8 cellular contexts compared by ENCODE assay signal in the genomic region with DNA sequence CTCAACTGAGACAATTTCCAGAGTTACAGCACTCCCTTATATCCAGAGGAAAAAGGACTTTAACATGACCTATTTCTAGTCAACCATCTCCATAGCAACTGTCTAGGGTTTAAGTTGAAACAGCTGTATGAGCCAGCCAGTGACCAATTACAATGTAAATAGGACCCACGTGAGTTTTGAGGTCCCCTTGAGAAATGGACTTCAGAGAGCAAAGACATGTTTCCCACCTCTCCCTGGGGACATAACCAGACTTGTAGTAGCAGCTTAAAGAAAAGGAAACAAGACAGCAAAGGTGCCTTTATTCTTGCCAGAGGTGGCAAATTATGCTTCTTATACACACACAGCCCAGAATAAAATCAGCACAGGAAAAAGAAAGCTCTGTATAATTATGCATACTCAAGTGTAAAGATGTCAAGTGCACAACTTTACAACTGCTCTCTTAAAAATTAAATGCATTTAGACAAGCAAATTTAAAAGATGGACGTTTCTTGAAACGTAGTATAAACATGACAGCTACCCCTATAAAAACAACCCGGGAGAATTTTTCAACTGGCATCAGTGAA. TPM values are rescaled to one million over a fixed set of nuclear protein-coding genes. Genes with fewer than 3 reads are reported as not detected.
DNase-seq lines count a peak whose midpoint lies in the region; ATAC-seq lines count a peak whose summit lies in the region.

No MANE protein-coding gene starts in this region.

- H3K9me3 Mint-ChIP-seq in activated T-cell treated with anti-CD3 and anti-CD28 coated beads, Interleukin-2, amount 50 U/mL, for 72 hours: peaks cover 6 to 8% of the 10 kb centered on the region in 2 donors
- H3K9me3 Mint-ChIP-seq in activated T-cell treated with anti-CD3 and anti-CD28 coated beads, Interleukin-2, amount 50 U/mL, for 4 hours: no peaks in the 10 kb centered on the region

- DNase-seq in activated T-cell treated with anti-CD3 and anti-CD28 coated beads, Interleukin-2, amount 50 U/mL, for 72 hours: no peak
- DNase-seq in activated T-cell treated with anti-CD3 and anti-CD28 coated beads, Interleukin-2, amount 50 U/mL, for 4 hours: no peak
- peak; percentile 84 for DNase-seq in RKO (ENCODE audit: low spot score)
- peak; percentile 31 for DNase-seq in kidney glomerular epithelial cell (lab: John Stamatoyannopoulos, UW)
- no peak for DNase-seq in HPDE6-E6E7 (ENCODE audit: extremely low spot score)
- DNase-seq in T-helper 9 cell: no peak
- DNase-seq in activated CD8-positive, alpha-beta memory T cell treated with anti-CD3 and anti-CD28 coated beads for 24 hours: no peak

- no peaks in the 10 kb centered on the region for H3K27me3 Mint-ChIP-seq in activated T-cell treated with anti-CD3 and anti-CD28 coated beads, Interleukin-2, amount 50 U/mL, for 72 hours (ENCODE audit: low read depth)
- no peaks in the 10 kb centered on the region for H3K27me3 Mint-ChIP-seq in activated T-cell treated with anti-CD3 and anti-CD28 coated beads, Interleukin-2, amount 50 U/mL, for 4 hours (ENCODE audit: low read depth)

- peak overlapping the region; percentile 9 for H3K27ac Mint-ChIP-seq in activated T-cell treated with anti-CD3 and anti-CD28 coated beads, Interleukin-2, amount 50 U/mL, for 72 hours

- H3K4me3 Mint-ChIP-seq in activated T-cell treated with anti-CD3 and anti-CD28 coated beads, Interleukin-2, amount 50 U/mL, for 72 hours: peak overlapping the region in 1 of 2 donors; percentile 59
- no peak overlapping the region for H3K4me3 Mint-ChIP-seq in activated T-cell treated with anti-CD3 and anti-CD28 coated beads, Interleukin-2, amount 50 U/mL, for 4 hours

- peaks cover 42% of the 10 kb centered on the region for H3K4me1 Mint-ChIP-seq in activated T-cell treated with anti-CD3 and anti-CD28 coated beads, Interleukin-2, amount 50 U/mL, for 72 hours (ENCODE audit: low read depth)
- H3K4me1 Mint-ChIP-seq in activated T-cell treated with anti-CD3 and anti-CD28 coated beads, Interleukin-2, amount 50 U/mL, for 4 hours (ENCODE audit: low read depth): peaks cover 27% of the 10 kb centered on the region

- peaks cover 10 to 14% of the 10 kb centered on the region in 2 donors for H3K36me3 Mint-ChIP-seq in activated T-cell treated with anti-CD3 and anti-CD28 coated beads, Interleukin-2, amount 50 U/mL, for 72 hours (ENCODE audit: insufficient read depth in 2 of 2)
- peaks cover 26% of the 10 kb centered on the region for H3K36me3 Mint-ChIP-seq in activated T-cell treated with anti-CD3 and anti-CD28 coated beads, Interleukin-2, amount 50 U/mL, for 4 hours (ENCODE audit: insufficient read depth)

- ATAC-seq in activated T-cell treated with anti-CD3 and anti-CD28 coated beads, Interleukin-2, amount 50 U/mL, for 72 hours (replicated peaks in 1 of 2): peak; percentile 32 to 65
- ATAC-seq in activated T-cell treated with anti-CD3 and anti-CD28 coated beads, Interleukin-2, amount 50 U/mL, for 4 hours: no peak
- peak; percentile 92 for ATAC-seq in HG02798 (IDR thresholded peaks at IDR 0.05; ENCODE audit: poor library complexity, unreplicated experiment)

RNA-seq across cellular contexts. Expression of gene SUMF1, which starts 40.2 kb away (rescaled TPM):
- 1 to 10 TPM; 5.0 to 7.2 TPM for total RNA-seq in activated T-cell treated with anti-CD3 and anti-CD28 coated beads, Interleukin-2, amount 50 U/mL, for 72 hours
- total RNA-seq in activated T-cell treated with anti-CD3 and anti-CD28 coated beads, Interleukin-2, amount 50 U/mL, for 4 hours: 10 to 100 TPM in 1 of 3 donors, 1 to 10 TPM in 2; 7.5 to 10.4 (median 9.4) TPM

Comparison
In these comparisons a context has a peak if more than half of its experiments do, and no peak if none do; other contexts are left out.
1. ATAC-seq: peak in activated T-cell treated with anti-CD3 and anti-CD28 coated beads, Interleukin-2, amount 50 U/mL, for 72 hours (2 of 2) and HG02798 (single experiment); none in activated T-cell treated with anti-CD3 and anti-CD28 coated beads, Interleukin-2, amount 50 U/mL, for 4 hours (0 of 2).
2. DNase-seq: peak in RKO (single experiment) and kidney glomerular epithelial cell (single experiment); none in activated T-cell treated with anti-CD3 and anti-CD28 coated beads, Interleukin-2, amount 50 U/mL, for 72 hours (0 of 2), activated T-cell treated with anti-CD3 and anti-CD28 coated beads, Interleukin-2, amount 50 U/mL, for 4 hours (single experiment), HPDE6-E6E7 (single experiment), T-helper 9 cell (single experiment) and activated CD8-positive, alpha-beta memory T cell treated with anti-CD3 and anti-CD28 coated beads for 24 hours (single experiment).